In genomic region chr3:23748398-23749110, GRCh38 we compare ENCODE assay signal across 11 cellular contexts. TPM values are rescaled to one million over a fixed set of nuclear protein-coding genes. Genes with fewer than 3 reads are reported as not detected.
A peak's percentile ranks its signal among the peaks of the same experiment; 100 is the strongest.
DNase-seq lines count a peak whose midpoint lies in the region; ATAC-seq and TF ChIP-seq lines count a peak whose summit lies in the region.
"Had no signal": no experiment of that assay in that cellular context is flagged by ENCODE, and none has a peak within 500 bp of the region (broad histone marks: within the 10 kb centered on the region; RNA-seq: fewer than 3 reads in every experiment).

No MANE protein-coding gene starts in this region.

- intact Hi-C loops in body of pancreas (cut with DNase I): no loop called here

- no peaks in the 10 kb centered on the region for H3K36me3 Mint-ChIP-seq in nephron (ENCODE audit: low read depth)
- H3K36me3 Mint-ChIP-seq in activated T-helper 17 cell treated with anti-CD3 and anti-CD28 coated beads, Interleukin-2, amount 50 U/mL, for 72 hours (ENCODE audit: low read depth): no peaks in the 10 kb centered on the region

- no peaks in the 10 kb centered on the region for H3K9me3 ChIP-seq in body of pancreas
- H3K9me3 ChIP-seq: ascending aorta had no signal

- DNase-seq in EH (ENCODE audit: low read depth) (peak; percentile 73), KBM-7 (peak; percentile 67), body of pancreas (peak in 1 of 4 donors; percentile 46), NCI-H2107 (lab: John Stamatoyannopoulos, UW) (no peak), NCI-H1417 treated with DMSO at 0.1 percent for 48 hours (lab: John Stamatoyannopoulos, UW) (no peak)
- DNase-seq: activated CD4-positive, alpha-beta T cell treated with anti-CD3 and anti-CD28 coated beads, Interleukin-2, amount 10 ng/mL, durations not matched to agents 7 days and 5 days; foreskin keratinocyte had no signal

- 65 to 67% methylated on average over 4 of the region's 4 CpGs for WGBS in body of pancreas, 2 donors

- peaks cover 2% of the 10 kb centered on the region for H3K4me1 ChIP-seq in body of pancreas
- H3K4me1 ChIP-seq: foreskin keratinocyte had no signal

- no peak overlapping the region for H3K4me3 Mint-ChIP-seq in nephron
- H3K4me3 Mint-ChIP-seq in activated T-helper 17 cell treated with anti-CD3 and anti-CD28 coated beads, Interleukin-2, amount 50 U/mL, for 72 hours: no peak overlapping the region
- H3K4me3 Mint-ChIP-seq: activated CD4-positive, alpha-beta T cell treated with anti-CD3 and anti-CD28 coated beads, Interleukin-2, amount 10 ng/mL, durations not matched to agents 7 days and 5 days had no signal

- TF ChIP-seq CTCF in body of pancreas (IDR thresholded peaks at IDR 0.05): no peak
- no peak for TF ChIP-seq CTCF in nephron (IDR thresholded peaks at IDR 0.05; ENCODE audit: unreplicated experiment in 3 of 3)

- H3K9me3 Mint-ChIP-seq in nephron: no peaks in the 10 kb centered on the region
- no peaks in the 10 kb centered on the region for H3K9me3 Mint-ChIP-seq in activated T-helper 17 cell treated with anti-CD3 and anti-CD28 coated beads, Interleukin-2, amount 50 U/mL, for 72 hours
- H3K9me3 Mint-ChIP-seq: activated CD4-positive, alpha-beta T cell treated with anti-CD3 and anti-CD28 coated beads, Interleukin-2, amount 10 ng/mL, durations not matched to agents 7 days and 5 days had no signal

- H3K27ac ChIP-seq in body of pancreas: no peak overlapping the region
- H3K27ac ChIP-seq: ascending aorta, foreskin keratinocyte had no signal

- H3K27ac Mint-ChIP-seq in nephron: peak overlapping the region; percentile 37 to 66 (median 63)
- no peak overlapping the region for H3K27ac Mint-ChIP-seq in activated T-helper 17 cell treated with anti-CD3 and anti-CD28 coated beads, Interleukin-2, amount 50 U/mL, for 72 hours
- H3K27ac Mint-ChIP-seq: activated CD4-positive, alpha-beta T cell treated with anti-CD3 and anti-CD28 coated beads, Interleukin-2, amount 10 ng/mL, durations not matched to agents 7 days and 5 days had no signal

- H3K27me3 Mint-ChIP-seq in nephron (ENCODE audit: low read depth): peaks cover 14% of the 10 kb centered on the region
- H3K27me3 Mint-ChIP-seq in activated T-helper 17 cell treated with anti-CD3 and anti-CD28 coated beads, Interleukin-2, amount 50 U/mL, for 72 hours: peaks cover 8% of the 10 kb centered on the region

- H3K4me3 ChIP-seq in body of pancreas: no peak overlapping the region
- H3K4me3 ChIP-seq: ascending aorta had no signal

- in situ Hi-C loops in KBM-7 (cut with MboI; ENCODE audit: low pct_unique_long_range_greater_than_20kb, low sequenced_read_pairs): no loop called here

- H3K36me3 ChIP-seq in body of pancreas (replicated peaks in 1 of 2; ENCODE audit: insufficient read depth in 1 of 2, low read depth in 2 of 2): no peaks in the 10 kb centered on the region
- H3K36me3 ChIP-seq: ascending aorta had no signal

- ATAC-seq in body of pancreas (peak; percentile 21), GM18909 (IDR thresholded peaks at IDR 0.05; ENCODE audit: poor library complexity, unreplicated experiment) (no peak)
- no peak for ATAC-seq in activated T-helper 17 cell treated with anti-CD3 and anti-CD28 coated beads, Interleukin-2, amount 50 U/mL, for 72 hours (replicated peaks)
- ATAC-seq: foreskin keratinocyte had no signal

- peaks cover 28% of the 10 kb centered on the region for H3K4me1 Mint-ChIP-seq in nephron
- H3K4me1 Mint-ChIP-seq in activated T-helper 17 cell treated with anti-CD3 and anti-CD28 coated beads, Interleukin-2, amount 50 U/mL, for 72 hours: no peaks in the 10 kb centered on the region

- TF ChIP-seq POLR2A in body of pancreas (IDR thresholded peaks at IDR 0.05): no peak

- H3K27me3 ChIP-seq in body of pancreas: peaks cover 0 to 5% of the 10 kb centered on the region in 2 donors
- H3K27me3 ChIP-seq: ascending aorta, foreskin keratinocyte had no signal

RNA-seq across cellular contexts. Expression of gene UBE2E1, which starts 57.2 kb away (rescaled TPM):
- total RNA-seq in body of pancreas: 10 to 100 TPM; 21.1 to 30.9 TPM
- 10 to 100 TPM; 61.4 to 86.9 TPM for total RNA-seq in activated T-helper 17 cell treated with anti-CD3 and anti-CD28 coated beads, Interleukin-2, amount 50 U/mL, for 72 hours

Comparison
In these comparisons a context has a peak if more than half of its experiments do, and no peak if none do; other contexts are left out.
1. DNase-seq: peak in EH (single experiment) and KBM-7 (single experiment); none in NCI-H2107 (single experiment) and NCI-H1417 treated with DMSO at 0.1 percent for 48 hours (single experiment).